Comparison of ENCODE assay signal across 1 cellular context in genomic region chr4:47686294-47686872, GRCh38.
TF ChIP-seq lines count a peak whose summit lies in the region.

No MANE protein-coding gene starts in this region.

TF ChIP-seq in HEK293T, 16 proteins besides CTCF, POLR2A, EP300 and RAD21 (continued from another document):
- TF ChIP-seq ELF4 (IDR thresholded peaks at IDR 0.05) = no peak
- no peak for TF ChIP-seq ZNF384 (IDR thresholded peaks at IDR 0.05)
- TF ChIP-seq BHLHE40 (IDR thresholded peaks at IDR 0.05; ENCODE audit: borderline replicate concordance) = no peak
